In the genomic region with DNA sequence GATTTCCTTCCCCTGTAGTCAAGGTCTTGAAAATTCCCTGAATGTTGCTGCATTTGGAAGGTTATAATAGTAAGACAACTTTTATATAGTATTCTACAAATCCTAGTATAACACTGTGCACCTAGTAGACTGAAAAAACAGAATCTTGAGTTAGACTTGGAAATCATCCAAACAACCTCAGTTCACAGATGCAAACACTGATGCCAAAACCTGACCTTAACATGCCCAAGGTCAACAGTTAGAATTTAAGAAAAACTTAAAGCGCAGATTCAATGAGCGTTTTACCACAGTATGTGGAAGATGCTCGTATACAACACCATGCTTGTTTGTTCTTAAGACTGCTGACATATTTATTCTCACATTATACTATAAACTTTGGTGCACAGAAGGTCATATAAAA, we compare ENCODE assay signal across 14 cellular contexts. TPM values are rescaled to one million over a fixed set of nuclear protein-coding genes. Genes with fewer than 3 reads are reported as not detected.
DNase-seq lines count a peak whose midpoint lies in the region; ATAC-seq and FAIRE-seq lines count a peak whose summit lies in the region.
"Had no signal": no experiment of that assay in that cellular context is flagged by ENCODE, and none has a peak within 500 bp of the region (broad histone marks: within the 10 kb centered on the region; RNA-seq: fewer than 3 reads in every experiment).

No MANE protein-coding gene starts in this region.

- H3K27ac ChIP-seq in substantia nigra (ENCODE audit: low read depth, low read length, poor library complexity, severe bottlenecking) = peak overlapping the region; percentile 81

- no peak for DNase-seq in activated T-cell treated with anti-CD3 and anti-CD28 coated beads, Interleukin-2, amount 50 U/mL, for 4 hours
- DNase-seq in activated T-cell treated with anti-CD3 and anti-CD28 coated beads, Interleukin-2, amount 50 U/mL, for 1 hour = no peak
- DNase-seq in T-cell (no peak), substantia nigra (lab: John Stamatoyannopoulos, UW) (no peak), activated gamma-delta T cell treated with Interleukin-2 at 50 U/mL for 16 hours (no peak), NCI-H748 treated with DMSO at 0.1 percent for 48 hours (lab: John Stamatoyannopoulos, UW) (no peak)
- DNase-seq: AML-193, amniotic stem cell, GOT3, NCI-H2029, retina, upper lobe of left lung had no signal

- H3K4me3 Mint-ChIP-seq in activated T-cell treated with anti-CD3 and anti-CD28 coated beads, Interleukin-2, amount 50 U/mL, for 4 hours = peak overlapping the region; percentile 90
- H3K4me3 Mint-ChIP-seq in T-cell = peak overlapping the region; percentile 74 to 89 (median 80)

- peaks cover 2% of the 10 kb centered on the region for H3K9me3 Mint-ChIP-seq in activated T-cell treated with anti-CD3 and anti-CD28 coated beads, Interleukin-2, amount 50 U/mL, for 4 hours
- no peaks in the 10 kb centered on the region for H3K9me3 Mint-ChIP-seq in T-cell

- H3K27ac Mint-ChIP-seq in T-cell = peak overlapping the region; percentile 81 to 93

- H3K36me3 Mint-ChIP-seq in activated T-cell treated with anti-CD3 and anti-CD28 coated beads, Interleukin-2, amount 50 U/mL, for 4 hours (ENCODE audit: insufficient read depth) = peaks cover 13% of the 10 kb centered on the region
- H3K36me3 Mint-ChIP-seq in T-cell = peaks cover 18% of the 10 kb centered on the region

- H3K27me3 Mint-ChIP-seq in activated T-cell treated with anti-CD3 and anti-CD28 coated beads, Interleukin-2, amount 50 U/mL, for 4 hours (ENCODE audit: low read depth) = no peaks in the 10 kb centered on the region
- no peaks in the 10 kb centered on the region for H3K27me3 Mint-ChIP-seq in T-cell

- CTCF ChIA-PET in T-cell (lab: Charles Lee) = no interaction called here

- ATAC-seq in activated T-cell treated with anti-CD3 and anti-CD28 coated beads, Interleukin-2, amount 50 U/mL, for 4 hours = no peak
- no peak for ATAC-seq in T-cell (replicated peaks in 1 of 4)
- no peak for ATAC-seq in GM19395 (IDR thresholded peaks at IDR 0.05; ENCODE audit: unreplicated experiment)

- FAIRE-seq in endometrium (lab: Jason Lieb, UNC) = peak; percentile 12

- POLR2A ChIA-PET in T-cell (lab: Charles Lee) = interaction anchor here in 1 of 2 donors (0.6 kb wide), 1 partner anchor 278 kb away, joined by 3 read pairs; no protein-coding TSS in a partner anchor

- H3K4me1 Mint-ChIP-seq in activated T-cell treated with anti-CD3 and anti-CD28 coated beads, Interleukin-2, amount 50 U/mL, for 4 hours (ENCODE audit: low read depth) = peaks cover 60% of the 10 kb centered on the region
- peaks cover 62 to 72% (median 63%) of the 10 kb centered on the region in 3 donors for H3K4me1 Mint-ChIP-seq in T-cell

RNA-seq across cellular contexts. Expression of a gene that starts 3.0 kb away (rescaled TPM):
- 10 to 100 TPM; 64.3 to 79.2 (median 78.1) TPM for total RNA-seq in activated T-cell treated with anti-CD3 and anti-CD28 coated beads, Interleukin-2, amount 50 U/mL, for 4 hours
- total RNA-seq in T-cell = 100 to 1,000 TPM; 129 to 238 (median 160) TPM
